ENCODE assay signal across 20 cellular contexts in genomic region chr13:110563463-110563774, GRCh38. TPM values are rescaled to one million over a fixed set of nuclear protein-coding genes. Genes with fewer than 3 reads are reported as not detected.
DNase-seq lines count a peak whose midpoint lies in the region; ATAC-seq and TF ChIP-seq lines count a peak whose summit lies in the region.
"Had no signal": no experiment of that assay in that cellular context is flagged by ENCODE, and none has a peak within 500 bp of the region (broad histone marks: within the 10 kb centered on the region; RNA-seq: fewer than 3 reads in every experiment).

No MANE protein-coding gene starts in this region.

- WGBS in H9 (ENCODE audit: extremely low coverage, insufficient read length, low lambda C conversion rate) = no CpG with 5 or more reads among the region's 9 CpGs

- no peak overlapping the region for H3K27ac Mint-ChIP-seq in CD4-positive, alpha-beta T cell
- no peak overlapping the region for H3K27ac Mint-ChIP-seq in H9
- no peak overlapping the region for H3K27ac Mint-ChIP-seq in naive thymus-derived CD4-positive, alpha-beta T cell

- TF ChIP-seq CTCF in CD4-positive, alpha-beta T cell (IDR thresholded peaks at IDR 0.05) = no peak
- no peak for TF ChIP-seq CTCF in H9 (conservative IDR thresholded peaks at IDR 0.05)

- no peak overlapping the region for H3K56ac ChIP-seq in H9 (ENCODE audit: insufficient read length, low read depth, low read length)

- no peak overlapping the region for H2AK5ac ChIP-seq in H9 (ENCODE audit: insufficient read length, low read length)

- POLR2A ChIA-PET in CD4-positive, alpha-beta T cell (lab: Charles Lee) = no interaction called here
- POLR2A ChIA-PET in naive thymus-derived CD4-positive, alpha-beta T cell (lab: Charles Lee) = no interaction called here

- H3K36me3 ChIP-seq in duodenal mucosa (ENCODE audit: control insufficient read depth in 1 of 2, insufficient read depth in 2 of 2, low read length in 2 of 2) = no peaks in the 10 kb centered on the region
- H3K36me3 ChIP-seq in naive thymus-derived CD4-positive, alpha-beta T cell (ENCODE audit: control insufficient read depth in 2 of 3, insufficient read depth in 3 of 3, low read length in 3 of 3) = no peaks in the 10 kb centered on the region
- H3K36me3 ChIP-seq: breast epithelium, esophagus muscularis mucosa, ovary had no signal

- H3K4me1 ChIP-seq in H9 (ENCODE audit: insufficient read depth, low read length) (peaks cover 13% of the 10 kb centered on the region; the same call in 1 of the 2 replicates), duodenal mucosa (ENCODE audit: control insufficient read depth in 1 of 2, insufficient read depth in 2 of 2, low read length in 2 of 2) (peaks cover 19 to 34% of the 10 kb centered on the region in 2 donors)
- H3K4me1 ChIP-seq in naive thymus-derived CD4-positive, alpha-beta T cell (ENCODE audit: control insufficient read depth in 2 of 2, insufficient read depth in 2 of 2, low read length in 2 of 2) = peaks cover 4 to 9% of the 10 kb centered on the region in 2 donors
- H3K4me1 ChIP-seq: breast epithelium had no signal

- no peaks in the 10 kb centered on the region for H3K9me3 Mint-ChIP-seq in CD4-positive, alpha-beta T cell
- H3K9me3 Mint-ChIP-seq in H9 = no peaks in the 10 kb centered on the region; a peak in 1 of 5 replicates
- H3K9me3 Mint-ChIP-seq in naive thymus-derived CD4-positive, alpha-beta T cell = no peaks in the 10 kb centered on the region

- no peaks in the 10 kb centered on the region for H3K79me1 ChIP-seq in H9 (ENCODE audit: insufficient read depth, low read depth, low read length, poor library complexity, severe bottlenecking)

- H4K20me1 ChIP-seq in H9 (ENCODE audit: control insufficient read depth, insufficient read depth, insufficient read length) = no peaks in the 10 kb centered on the region

- peak overlapping the region; percentile 100 for H3K4me3 Mint-ChIP-seq in CD4-positive, alpha-beta T cell
- peak overlapping the region; percentile 15 to 16; a peak in 2 of 5 replicates for H3K4me3 Mint-ChIP-seq in H9
- peak overlapping the region in 7 of 10 donors; percentile 18 to 96 (median 68) for H3K4me3 Mint-ChIP-seq in naive thymus-derived CD4-positive, alpha-beta T cell

- no peak overlapping the region for H4K5ac ChIP-seq in H9 (ENCODE audit: insufficient read length, low read depth, low read length)

- no peak overlapping the region for H3K18ac ChIP-seq in H9 (ENCODE audit: insufficient read length, low read depth, low read length)

- peaks cover 4% of the 10 kb centered on the region for H3K23me2 ChIP-seq in H9 (ENCODE audit: insufficient read length, low read depth, low read length, poor library complexity, severe bottlenecking)

- H4K8ac ChIP-seq in H9 (replicated peaks; ENCODE audit: insufficient read length, low read depth, low read length) = no peak overlapping the region

- no peak overlapping the region for H3K14ac ChIP-seq in H9 (ENCODE audit: insufficient read depth, low read length)

- H3K4me3 ChIP-seq in duodenal mucosa (ENCODE audit: low read depth in 1 of 2, low read length in 2 of 2) = peak overlapping the region; percentile 86 to 87
- H3K4me3 ChIP-seq in naive thymus-derived CD4-positive, alpha-beta T cell (ENCODE audit: low read length) = no peak overlapping the region
- H3K4me3 ChIP-seq: ovary had no signal

- H3K4me1 Mint-ChIP-seq in CD4-positive, alpha-beta T cell (ENCODE audit: low read depth) = peaks cover 45% of the 10 kb centered on the region
- H3K4me1 Mint-ChIP-seq in H9 = peaks cover 29 to 43% of the 10 kb centered on the region in 2 experiments
- peaks cover 18 to 49% (median 37%) of the 10 kb centered on the region in 7 donors for H3K4me1 Mint-ChIP-seq in naive thymus-derived CD4-positive, alpha-beta T cell

- no peak overlapping the region for H2BK5ac ChIP-seq in H9 (ENCODE audit: insufficient read length, low read length)

- H3T11ph ChIP-seq in H9 (ENCODE audit: low read length) = no peak overlapping the region

- no peak overlapping the region for H3K4me2 ChIP-seq in H9 (ENCODE audit: insufficient read depth, insufficient read length, low read length)

- H2BK120ac ChIP-seq in H9 (ENCODE audit: low read depth, low read length, poor library complexity, severe bottlenecking) = no peak overlapping the region

- no peak overlapping the region for H2BK15ac ChIP-seq in H9 (ENCODE audit: low read depth, low read length)

- H2BK12ac ChIP-seq in H9 (ENCODE audit: insufficient read length, low read depth, low read length) = no peak overlapping the region

- intact Hi-C loops in CD4-positive, alpha-beta T cell (cut with DNase I, micrococcal nuclease) = loop anchor here in 1 of 2 experiments (10.0 kb wide), 2 partner anchors 109 to 351 kb away; partner anchors contain the start of gene ANKRD10
- intact Hi-C loops in naive thymus-derived CD4-positive, alpha-beta T cell (cut with micrococcal nuclease) = loop anchor here (5.0 to 10.0 kb wide), 3 partner anchors 36 to 776 kb away; partner anchors contain the start of gene IRS2 (in 1 of the 2)
- intact Hi-C loops in posterior cingulate gyrus (cut with DNase I) = no loop called here

- no peaks in the 10 kb centered on the region for H3K27me3 Mint-ChIP-seq in CD4-positive, alpha-beta T cell
- H3K27me3 Mint-ChIP-seq in H9 (ENCODE audit: low read depth) = peaks cover 15% of the 10 kb centered on the region
- peaks cover 0 to 40% (median 4%) of the 10 kb centered on the region in 5 donors for H3K27me3 Mint-ChIP-seq in naive thymus-derived CD4-positive, alpha-beta T cell

- CTCF ChIA-PET in CD4-positive, alpha-beta T cell (lab: Charles Lee) = no interaction called here
- CTCF ChIA-PET in naive thymus-derived CD4-positive, alpha-beta T cell (lab: Charles Lee) = no interaction called here

- no peak overlapping the region for H2BK20ac ChIP-seq in H9 (ENCODE audit: low read depth, low read length, poor library complexity, severe bottlenecking)

- DNase-seq in CD4-positive, alpha-beta T cell = no peak
- no peak for DNase-seq in H9
- DNase-seq in naive thymus-derived CD4-positive, alpha-beta T cell = no peak
- no peak for DNase-seq in DMS79 (lab: John Stamatoyannopoulos, UW)
- no peak for DNase-seq in posterior cingulate gyrus
- DNase-seq: activated naive CD4-positive, alpha-beta T cell treated with anti-CD3 and anti-CD28 coated beads, Interleukin-2, amount 50 U/mL, for 16 hours; DND-41; Karpas-422; NCI-H1105 treated with DMSO at 0.1 percent for 48 hours; ovary; stimulated activated CD4-positive, alpha-beta T cell treated with anti-CD3 and anti-CD28 coated beads, Interleukin-4, amount 100 ng/mL, for 4 hours; stimulated activated CD8-positive, alpha-beta memory T cell treated with anti-CD3 and anti-CD28 coated beads, Interleukin-4, amount 100 ng/mL, for 48 hours had no signal

- H3K23ac ChIP-seq in H9 (ENCODE audit: insufficient read length, low read depth, low read length) = no peak overlapping the region

- H3K27me3 ChIP-seq in CD4-positive, alpha-beta T cell (ENCODE audit: control insufficient read depth, insufficient read depth, low read length) = no peaks in the 10 kb centered on the region
- H3K27me3 ChIP-seq in H9 (ENCODE audit: insufficient read depth, low read length) (no peaks in the 10 kb centered on the region; the same call in 1 of the 2 replicates), duodenal mucosa (ENCODE audit: control insufficient read depth in 1 of 2, insufficient read depth in 2 of 2, low read length in 2 of 2) (no peaks in the 10 kb centered on the region)
- no peaks in the 10 kb centered on the region for H3K27me3 ChIP-seq in naive thymus-derived CD4-positive, alpha-beta T cell (ENCODE audit: control insufficient read depth in 2 of 2, insufficient read depth in 2 of 2, low read length in 2 of 2)
- H3K27me3 ChIP-seq: breast epithelium, esophagus muscularis mucosa, ovary had no signal

- no peak for ATAC-seq in CD4-positive, alpha-beta T cell (ENCODE audit: poor library complexity)
- ATAC-seq in naive thymus-derived CD4-positive, alpha-beta T cell = no peak
- ATAC-seq in GM18498 (IDR thresholded peaks at IDR 0.05; ENCODE audit: unreplicated experiment) (no peak), HG02610 (IDR thresholded peaks at IDR 0.05; ENCODE audit: unreplicated experiment) (no peak)
- ATAC-seq: HCT116 had no signal

- no peak overlapping the region for H3K4ac ChIP-seq in H9 (ENCODE audit: low read depth, low read length)

- H2AFZ ChIP-seq in H9 (ENCODE audit: low read length) = no peak overlapping the region

- H3K9me3 ChIP-seq in CD4-positive, alpha-beta T cell (ENCODE audit: control insufficient read depth, low read length) = no peaks in the 10 kb centered on the region
- H3K9me3 ChIP-seq in H9 (ENCODE audit: control insufficient read depth, low read depth, low read length) (no peaks in the 10 kb centered on the region), duodenal mucosa (ENCODE audit: control insufficient read depth in 1 of 2, low read length in 2 of 2) (no peaks in the 10 kb centered on the region)
- H3K9me3 ChIP-seq in naive thymus-derived CD4-positive, alpha-beta T cell (ENCODE audit: control insufficient read depth in 2 of 3, low read length in 3 of 3) = no peaks in the 10 kb centered on the region
- H3K9me3 ChIP-seq: breast epithelium, esophagus muscularis mucosa, ovary had no signal

- peaks cover 4% of the 10 kb centered on the region; the same call in 1 of the 2 replicates for H3K79me2 ChIP-seq in H9 (ENCODE audit: insufficient read depth, low read length)

- H4K91ac ChIP-seq in H9 (ENCODE audit: insufficient read length, low read depth, low read length) = no peak overlapping the region

- no peak overlapping the region for H3K27ac ChIP-seq in CD4-positive, alpha-beta T cell (ENCODE audit: low read depth, low read length)
- H3K27ac ChIP-seq in H9 (ENCODE audit: insufficient read length, low read depth, low read length) (no peak overlapping the region), duodenal mucosa (ENCODE audit: low read depth, low read length) (no peak overlapping the region)
- H3K27ac ChIP-seq in naive thymus-derived CD4-positive, alpha-beta T cell (ENCODE audit: low read depth, low read length) = no peak overlapping the region
- H3K27ac ChIP-seq: dorsolateral prefrontal cortex, ovary had no signal

- no peak overlapping the region for H3K9ac ChIP-seq in H9 (ENCODE audit: extremely low read depth, insufficient read length, low read length)
- peak overlapping the region; percentile 76 to 91 for H3K9ac ChIP-seq in duodenal mucosa (ENCODE audit: low read depth in 1 of 2, low read length in 2 of 2)

- H3K36me3 Mint-ChIP-seq in CD4-positive, alpha-beta T cell (ENCODE audit: low read depth) = peaks cover 5% of the 10 kb centered on the region
- peaks cover 0 to 6% (median 2%) of the 10 kb centered on the region in 3 experiments; a peak in 2 of 7 replicates for H3K36me3 Mint-ChIP-seq in H9 (ENCODE audit: insufficient read depth in 1 of 3, low read depth in 3 of 3)
- peaks cover 0 to 6% (median 0%) of the 10 kb centered on the region in 5 donors for H3K36me3 Mint-ChIP-seq in naive thymus-derived CD4-positive, alpha-beta T cell

RNA-seq across cellular contexts. Expression of gene RAB20, which starts 1.9 kb away (rescaled TPM):
- 1 to 10 TPM in 1 of 2 experiments, under 1 TPM in 1; 0.89 to 1.4 TPM for total RNA-seq in CD4-positive, alpha-beta T cell
- 11.4 and 12.3 TPM in 2 replicates for total RNA-seq in H9 (2021)
- 10 to 100 TPM in 1 of 5 experiments, 1 to 10 TPM in 4; 2.0 to 13.6 (median 4.0) TPM for total RNA-seq in naive thymus-derived CD4-positive, alpha-beta T cell
- 1 to 10 TPM; 1.3 to 6.7 TPM for polyA plus RNA-seq in naive thymus-derived CD4-positive, alpha-beta T cell
- total RNA-seq: OCI-LY7 had no signal

RNA-seq across cellular contexts. Expression of gene NAXD, which starts 51.9 kb away (rescaled TPM):
- 10 to 100 TPM; 17.4 to 17.8 TPM for total RNA-seq in CD4-positive, alpha-beta T cell
- 24.8 and 25.5 TPM in 2 replicates for total RNA-seq in H9 (2021)
- total RNA-seq in naive thymus-derived CD4-positive, alpha-beta T cell = 10 to 100 TPM; 17.2 to 34.1 (median 25.9) TPM
- 10 to 100 TPM; 18.8 to 35.4 TPM for polyA plus RNA-seq in naive thymus-derived CD4-positive, alpha-beta T cell

Comparison
In these comparisons a context has a peak if more than half of its experiments do, and no peak if none do; other contexts are left out.
1. H3K4me3 Mint-ChIP-seq: peak in every context shown above with its lines; median percentile 100 in CD4-positive, alpha-beta T cell; 68 in naive thymus-derived CD4-positive, alpha-beta T cell; 16 in H9.